14 cellular contexts compared by ENCODE assay signal in the genomic region with DNA sequence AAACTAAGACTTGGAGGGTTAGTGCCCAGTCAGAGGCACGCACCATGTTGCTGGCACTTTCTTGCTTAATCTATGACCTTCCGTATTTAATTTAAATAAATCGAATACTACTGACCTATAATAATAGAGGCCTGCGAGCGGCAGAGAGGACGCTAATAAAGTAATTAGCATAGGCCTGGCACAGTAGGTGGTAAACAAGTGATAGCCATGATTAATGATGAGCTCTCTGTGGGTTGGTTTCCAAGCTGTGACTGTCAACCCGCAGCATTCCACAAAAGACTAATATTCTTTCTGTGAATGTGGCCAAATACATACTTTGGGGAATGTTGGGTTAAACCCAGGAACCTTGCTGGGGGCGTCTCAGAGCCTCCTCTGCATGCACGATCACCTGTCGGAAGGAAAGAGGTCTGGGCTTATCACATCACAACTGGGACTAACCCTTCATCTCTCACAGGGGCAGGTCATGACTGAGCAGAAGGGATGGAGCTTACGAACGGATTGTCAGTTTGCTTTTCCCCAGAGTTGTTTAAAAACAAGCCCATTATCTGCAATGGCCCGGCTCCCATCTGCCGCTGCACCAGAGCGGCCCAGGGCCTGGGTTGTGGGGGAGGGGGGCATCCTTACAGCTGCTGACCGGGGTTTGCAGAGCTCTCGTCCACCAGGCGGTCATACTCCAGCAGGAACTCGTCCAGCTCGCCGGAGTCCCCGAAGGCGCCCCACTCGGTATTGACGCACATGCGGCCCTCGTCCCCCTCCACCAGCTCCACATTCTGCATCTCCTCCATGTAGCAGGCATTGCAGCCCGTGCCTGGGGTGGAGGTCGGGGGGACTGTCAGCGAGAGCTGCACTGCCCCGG. TPM values are rescaled to one million over a fixed set of nuclear protein-coding genes. Genes with fewer than 3 reads are reported as not detected.
DNase-seq lines count a peak whose midpoint lies in the region; ATAC-seq and TF ChIP-seq lines count a peak whose summit lies in the region.
"Had no signal": no experiment of that assay in that cellular context is flagged by ENCODE, and none has a peak within 500 bp of the region (broad histone marks: within the 10 kb centered on the region; RNA-seq: fewer than 3 reads in every experiment).

No MANE protein-coding gene starts in this region.

- no peak for TF ChIP-seq CTCF in sigmoid colon (IDR thresholded peaks at IDR 0.05)

- peaks cover 12% of the 10 kb centered on the region for H3K27me3 Mint-ChIP-seq in stimulated activated naive CD8-positive, alpha-beta T cell treated with anti-CD3 and anti-CD28 coated beads, Interleukin-15, amount 100 ng/mL, for 72 hours

- 69 to 77% methylated on average over 31 of the region's 31 CpGs for WGBS in sigmoid colon, 2 donors

- no peak overlapping the region for H3K27ac Mint-ChIP-seq in stimulated activated naive CD8-positive, alpha-beta T cell treated with anti-CD3 and anti-CD28 coated beads, Interleukin-15, amount 100 ng/mL, for 72 hours

- peak; percentile 55 for DNase-seq in activated effector memory CD4-positive, alpha-beta T cell treated with anti-CD3 and anti-CD28 coated beads, Interleukin-2, amount 50 U/mL, for 16 hours
- no peak for DNase-seq in activated effector memory CD4-positive, alpha-beta T cell treated with Interleukin-2 at 50 U/mL for 16 hours
- DNase-seq in left kidney (ENCODE audit: low read depth, low spot score) (peak; percentile 80), sigmoid colon (peak; percentile 63), kidney glomerular epithelial cell (lab: John Stamatoyannopoulos, UW) (no peak)
- no peak for DNase-seq in stimulated activated naive CD8-positive, alpha-beta T cell treated with anti-CD3 and anti-CD28 coated beads, Interleukin-15, amount 100 ng/mL, for 72 hours
- DNase-seq: activated CD4-positive, alpha-beta T cell treated with anti-CD3 and anti-CD28 coated beads for 48 hours; activated gamma-delta T cell treated with Interleukin-2 at 50 U/mL for 16 hours; DMS153; NCI-H187 treated with DMSO at 0.1 percent for 48 hours had no signal

- H3K9me3 Mint-ChIP-seq in stimulated activated naive CD8-positive, alpha-beta T cell treated with anti-CD3 and anti-CD28 coated beads, Interleukin-15, amount 100 ng/mL, for 72 hours = no peaks in the 10 kb centered on the region

- H3K27ac ChIP-seq in angular gyrus (ENCODE audit: low read depth, low read length) (peak overlapping the region; percentile 62), sigmoid colon (peak overlapping the region in 1 of 4 donors; percentile 38)

- no peaks in the 10 kb centered on the region for H3K9me3 ChIP-seq in sigmoid colon
- H3K9me3 ChIP-seq: uterus had no signal

- peaks cover 4 to 28% (median 17%) of the 10 kb centered on the region in 3 donors for H3K27me3 ChIP-seq in sigmoid colon
- H3K27me3 ChIP-seq: uterus had no signal

- no peak for ATAC-seq in GM19395 (IDR thresholded peaks at IDR 0.05; ENCODE audit: unreplicated experiment)
- no peak for ATAC-seq in stimulated activated naive CD8-positive, alpha-beta T cell treated with anti-CD3 and anti-CD28 coated beads, Interleukin-15, amount 100 ng/mL, for 72 hours

- H3K4me3 ChIP-seq in sigmoid colon = no peak overlapping the region

- H3K4me1 ChIP-seq in sigmoid colon = peaks cover 0 to 17% (median 16%) of the 10 kb centered on the region in 4 donors

- no peak overlapping the region for H3K4me3 Mint-ChIP-seq in stimulated activated naive CD8-positive, alpha-beta T cell treated with anti-CD3 and anti-CD28 coated beads, Interleukin-15, amount 100 ng/mL, for 72 hours

- intact Hi-C loops in sigmoid colon (cut with DNase I) = no loop called here

- TF ChIP-seq POLR2A in sigmoid colon (IDR thresholded peaks at IDR 0.05) = no peak

- no peak for TF ChIP-seq EP300 in sigmoid colon (IDR thresholded peaks at IDR 0.05)

- H3K4me1 Mint-ChIP-seq in stimulated activated naive CD8-positive, alpha-beta T cell treated with anti-CD3 and anti-CD28 coated beads, Interleukin-15, amount 100 ng/mL, for 72 hours = peaks cover 16% of the 10 kb centered on the region

- no peaks in the 10 kb centered on the region for H3K36me3 ChIP-seq in sigmoid colon
- H3K36me3 ChIP-seq: uterus had no signal

RNA-seq across cellular contexts. Expression of a gene that starts 6.1 kb away (rescaled TPM):
- not detected for total RNA-seq in sigmoid colon
- polyA plus RNA-seq in sigmoid colon = 1 to 10 TPM in 1 of 3 donors, under 1 TPM in 1, not detected in 1; 0.39 to 7.2 TPM
- total RNA-seq: uterus had no signal
- polyA plus RNA-seq: AG04450 had no signal

RNA-seq across cellular contexts. Expression of a gene that starts 23.9 kb away (rescaled TPM):
- 10 to 100 TPM; 20.3 to 40.5 (median 29.5) TPM for total RNA-seq in sigmoid colon
- 10 to 100 TPM; 31.9 to 91.2 (median 39.0) TPM for polyA plus RNA-seq in sigmoid colon

RNA-seq across cellular contexts. Expression of a gene that starts 42.0 kb away (rescaled TPM):
- 1 to 10 TPM in 2 of 4 donors, under 1 TPM in 1, not detected in 1; 0.27 to 1.8 (median 1.4) TPM for total RNA-seq in sigmoid colon
- under 1 TPM in 2 of 3 donors, not detected in 1; 0.32 to 0.60 TPM for polyA plus RNA-seq in sigmoid colon

RNA-seq across cellular contexts. Expression of a gene that starts 43.1 kb away (rescaled TPM):
- 100 to 1,000 TPM in 2 of 4 donors, 10 to 100 TPM in 2; 74.6 to 182 (median 128) TPM for total RNA-seq in sigmoid colon
- 10 to 100 TPM in 2 of 3 donors, 1 to 10 TPM in 1; 2.5 to 37.7 (median 12.0) TPM for polyA plus RNA-seq in sigmoid colon

RNA-seq across cellular contexts. Expression of a gene that starts 53.5 kb away (rescaled TPM):
- 10 to 100 TPM; 39.2 to 50.1 (median 44.5) TPM for total RNA-seq in sigmoid colon
- polyA plus RNA-seq in sigmoid colon = 10 to 100 TPM; 63.1 to 95.5 (median 73.3) TPM

Comparison
In these comparisons a context has a peak if more than half of its experiments do, and no peak if none do; other contexts are left out.
1. DNase-seq: peak in activated effector memory CD4-positive, alpha-beta T cell treated with anti-CD3 and anti-CD28 coated beads, Interleukin-2, amount 50 U/mL, for 16 hours (single experiment), left kidney (single experiment) and sigmoid colon (single experiment); none in activated effector memory CD4-positive, alpha-beta T cell treated with Interleukin-2 at 50 U/mL for 16 hours (single experiment), stimulated activated naive CD8-positive, alpha-beta T cell treated with anti-CD3 and anti-CD28 coated beads, Interleukin-15, amount 100 ng/mL, for 72 hours (0 of 2) and kidney glomerular epithelial cell (single experiment).